9 cellular contexts compared by ENCODE assay signal in the genomic region with DNA sequence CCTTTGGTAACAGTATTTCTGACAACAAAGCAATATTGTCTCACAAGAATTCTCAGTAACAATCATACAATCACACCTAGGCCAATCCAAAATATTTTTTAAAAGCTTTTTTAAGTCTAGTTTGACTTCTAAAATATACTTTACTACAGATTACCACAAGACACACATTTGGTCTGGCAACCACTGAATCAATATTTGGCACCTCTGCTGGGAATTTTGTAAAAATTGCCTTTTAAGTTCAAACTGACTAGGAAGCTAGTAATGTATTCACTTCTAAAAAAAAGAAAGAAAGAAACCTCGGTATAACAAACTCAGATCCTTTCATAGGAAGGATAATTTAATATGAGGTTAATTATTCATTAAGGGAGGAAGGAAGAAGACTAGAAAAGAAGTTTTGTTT.
"Had no signal": no experiment of that assay in that cellular context is flagged by ENCODE, and none has a peak within 500 bp of the region (broad histone marks: within the 10 kb centered on the region; RNA-seq: fewer than 3 reads in every experiment).

No MANE protein-coding gene starts in this region.

- H3K27ac Mint-ChIP-seq: IgD-negative memory B cell had no signal

- H3K4me1 Mint-ChIP-seq: IgD-negative memory B cell had no signal

- H3K4me2 ChIP-seq: KMS-11 had no signal

- H3K4me3 Mint-ChIP-seq: IgD-negative memory B cell had no signal

- H3K4me1 ChIP-seq: HAP-1 had no signal

- FAIRE-seq: HTR-8/SVneo had no signal

- H3K27me3 Mint-ChIP-seq: IgD-negative memory B cell had no signal

- H3K4me3 ChIP-seq: GM23248, HAP-1 had no signal

- H3K27ac ChIP-seq: GM23248, KMS-11 had no signal

- H3K36me3 Mint-ChIP-seq: IgD-negative memory B cell had no signal

- DNase-seq: GM23248, GOT3, H7, Karpas-422, KBM-7 had no signal
